ENCODE assay signal across 9 cellular contexts in the genomic region with DNA sequence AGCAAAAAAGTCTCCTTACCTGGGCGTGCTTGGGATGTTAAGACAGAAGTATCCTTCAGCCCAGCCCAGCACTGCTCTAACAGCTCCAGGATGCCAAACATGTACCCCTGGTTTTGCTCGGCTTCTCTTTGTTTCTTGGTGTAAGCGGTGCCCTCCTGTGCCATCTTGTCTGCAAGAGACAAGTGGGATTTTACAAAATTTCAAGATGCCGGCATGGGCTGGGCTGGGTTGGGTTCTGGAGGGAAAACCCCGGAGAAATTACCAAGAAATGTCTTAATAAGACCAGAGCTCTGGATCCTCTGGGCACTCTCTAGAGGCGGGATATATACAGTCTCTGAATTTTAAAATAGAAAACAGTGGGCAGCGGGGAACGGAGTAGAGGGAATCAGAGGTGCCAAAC. TPM values are rescaled to one million over a fixed set of nuclear protein-coding genes. Genes with fewer than 3 reads are reported as not detected.
"Had no signal": no experiment of that assay in that cellular context is flagged by ENCODE, and none has a peak within 500 bp of the region (broad histone marks: within the 10 kb centered on the region; RNA-seq: fewer than 3 reads in every experiment).

No MANE protein-coding gene starts in this region.

- H3K4me1 Mint-ChIP-seq: IgD-negative memory B cell had no signal

- H3K27ac Mint-ChIP-seq: H9, IgD-negative memory B cell had no signal

- H3K4me3 ChIP-seq: GM23248 had no signal

- H2AFZ ChIP-seq: GM23248 had no signal

- H3K4me3 Mint-ChIP-seq: IgD-negative memory B cell had no signal

- ATAC-seq: HepG2 had no signal

- DNase-seq: GM23248, H9, HCEC 1CT, KBM-7 had no signal

- H3K4me2 ChIP-seq: KMS-11 had no signal

- H3K27ac ChIP-seq: GM23248, HL-60, KMS-11 had no signal

RNA-seq across cellular contexts. Expression of a gene that starts 4.6 kb away (rescaled TPM):
- total RNA-seq: GM23248, HepG2, HT1080 had no signal
- polyA plus RNA-seq: GM23248, HepG2, IgD-negative memory B cell had no signal
